Comparison of ENCODE assay signal across 1 cellular context in genomic region chr9:137066096-137066861, GRCh38.
TF ChIP-seq lines count a peak whose summit lies in the region.

No MANE protein-coding gene starts in this region.

TF ChIP-seq in K562, 482 proteins besides CTCF, POLR2A, EP300 and RAD21:
- TF ChIP-seq BDP1 (IDR thresholded peaks at IDR 0.05; ENCODE audit: insufficient read depth, insufficient read length) (no peak), RBFOX2 (IDR thresholded peaks at IDR 0.05; ENCODE audit: low read depth, low read length) (peak; percentile 54), HNRNPL (IDR thresholded peaks at IDR 0.05; ENCODE audit: low read depth, low read length) (0 out of 2 replicates have a peak, but pooled peaks have one; percentile 52), ZNF224 (CRISPR knock-in tag; IDR thresholded peaks at IDR 0.05) (no peak), NR4A1 (CRISPR knock-in tag; IDR thresholded peaks at IDR 0.05) (no peak), NR4A1 (tag; IDR thresholded peaks at IDR 0.05) (no peak), POLR2G (IDR thresholded peaks at IDR 0.05; ENCODE audit: low read depth, low read length) (peak; percentile 53; the same call in 1 of the 2 replicates), ZNF232 (CRISPR knock-in tag; IDR thresholded peaks at IDR 0.05) (no peak)
